Comparison of ENCODE assay signal across 21 cellular contexts in the genomic region with DNA sequence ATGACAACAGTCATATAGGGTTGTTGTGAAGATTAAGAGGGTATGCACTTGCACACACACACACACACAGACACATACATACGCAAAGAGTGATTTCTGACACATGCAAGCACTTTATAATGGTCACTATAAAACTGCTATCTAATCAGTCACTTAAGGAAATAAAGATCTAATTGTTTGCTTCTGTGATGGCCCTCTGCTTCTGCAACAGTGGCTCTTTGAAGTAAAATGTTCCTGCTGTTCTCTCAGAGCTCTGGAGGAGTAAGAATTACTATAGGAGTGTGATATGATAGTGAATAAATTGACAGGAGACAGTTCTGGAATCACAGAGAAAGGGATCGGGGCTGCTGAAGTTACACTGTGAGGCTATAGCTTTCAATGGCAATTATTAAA.
"Had no signal": no experiment of that assay in that cellular context is flagged by ENCODE, and none has a peak within 500 bp of the region (broad histone marks: within the 10 kb centered on the region; RNA-seq: fewer than 3 reads in every experiment).

No MANE protein-coding gene starts in this region.

- H3K27ac ChIP-seq: adrenal gland, ascending aorta, brain microvascular endothelial cell, ovary, prostate gland, spleen, tibial nerve had no signal

- DNase-seq: activated CD4-positive, alpha-beta T cell treated with anti-CD3 and anti-CD28 coated beads for 4 hours; activated CD4-positive, alpha-beta T cell treated with anti-CD3 and anti-CD28 coated beads, Interleukin-2, amount 50 U/mL, for 4 hours; activated effector memory CD4-positive, alpha-beta T cell treated with Interleukin-2 at 50 U/mL for 16 hours; activated naive CD4-positive, alpha-beta T cell treated with Interleukin-2 at 50 U/mL for 16 hours; activated naive CD8-positive, alpha-beta T cell treated with anti-CD3 and anti-CD28 coated beads for 36 hours; activated T-cell treated with anti-CD3 and anti-CD28 coated beads for 4 hours; adrenal gland; brain microvascular endothelial cell; central memory CD4-positive, alpha-beta T cell; heart right ventricle; naive B cell; nephron progenitor cell; ovary; spleen; stimulated activated naive CD4-positive, alpha-beta T cell treated with Interleukin-2 at 50 U/mL for 16 hours; T-helper 1 cell had no signal

- H3K4me1 ChIP-seq: adrenal gland, ascending aorta, prostate gland, spleen, tibial nerve had no signal

- H3K4me3 ChIP-seq: adrenal gland, ascending aorta, heart right ventricle, lung, ovary, prostate gland, spleen, tibial nerve had no signal

- H3K27me3 ChIP-seq: adrenal gland, ascending aorta, brain microvascular endothelial cell, heart right ventricle, ovary, spleen, tibial nerve had no signal

- H3K36me3 ChIP-seq: adrenal gland, ascending aorta, brain microvascular endothelial cell, heart right ventricle, ovary, prostate gland, spleen, tibial nerve had no signal

- H3K9me3 ChIP-seq: adrenal gland, ascending aorta, heart right ventricle, ovary, prostate gland, spleen, tibial nerve had no signal

- ATAC-seq: left lobe of liver had no signal
